In genomic region chr5:150740992-150741391, GRCh38 we compare ENCODE assay signal across 23 cellular contexts.
"Had no signal": no experiment of that assay in that cellular context is flagged by ENCODE, and none has a peak within 500 bp of the region (broad histone marks: within the 10 kb centered on the region; RNA-seq: fewer than 3 reads in every experiment).

No MANE protein-coding gene starts in this region.

- H3K27me3 Mint-ChIP-seq: dendritic cell treated with granulocyte-macrophage colony-stimulating factor and Interleukin-4, amounts not matched to agents 40 ng/mL and 50 ng/mL, for 4 days; effector memory CD8-positive, alpha-beta T cell; naive B cell had no signal

- H3K36me3 Mint-ChIP-seq: natural killer cell had no signal

- DNase-seq: cortex of kidney; effector CD8-positive, alpha-beta T cell; effector memory CD8-positive, alpha-beta T cell; endodermal cell; erythroblast; esophagus squamous epithelium; foreskin fibroblast; foreskin melanocyte; gastrocnemius medialis; glutamatergic neuron; heart right ventricle; hippocampal formation; left cardiac atrium; left lung; left ventricle myocardium superior; lower lobe of right lung; mesenchymal stem cell; mucosa of descending colon; naive B cell; natural killer cell had no signal

- H3K9me3 Mint-ChIP-seq: dendritic cell treated with granulocyte-macrophage colony-stimulating factor and Interleukin-4, amounts not matched to agents 40 ng/mL and 50 ng/mL, for 4 days; natural killer cell had no signal

- H3K4me1 Mint-ChIP-seq: mesothelial cell of epicardium had no signal

- ATAC-seq: effector memory CD8-positive, alpha-beta T cell; esophagus mucosa; gastrocnemius medialis; heart right ventricle; left cardiac atrium; left lung; left ventricle myocardium superior; lower lobe of right lung; mucosa of descending colon; natural killer cell had no signal

- H3K27ac Mint-ChIP-seq: endodermal cell, mesothelial cell of epicardium, naive B cell had no signal

- H3K4me3 Mint-ChIP-seq: dendritic cell treated with granulocyte-macrophage colony-stimulating factor and Interleukin-4, amounts not matched to agents 40 ng/mL and 50 ng/mL, for 4 days; effector memory CD8-positive, alpha-beta T cell; endodermal cell; mesothelial cell of epicardium; naive B cell; natural killer cell had no signal
